ENCODE assay signal across 1 cellular context in the genomic region with DNA sequence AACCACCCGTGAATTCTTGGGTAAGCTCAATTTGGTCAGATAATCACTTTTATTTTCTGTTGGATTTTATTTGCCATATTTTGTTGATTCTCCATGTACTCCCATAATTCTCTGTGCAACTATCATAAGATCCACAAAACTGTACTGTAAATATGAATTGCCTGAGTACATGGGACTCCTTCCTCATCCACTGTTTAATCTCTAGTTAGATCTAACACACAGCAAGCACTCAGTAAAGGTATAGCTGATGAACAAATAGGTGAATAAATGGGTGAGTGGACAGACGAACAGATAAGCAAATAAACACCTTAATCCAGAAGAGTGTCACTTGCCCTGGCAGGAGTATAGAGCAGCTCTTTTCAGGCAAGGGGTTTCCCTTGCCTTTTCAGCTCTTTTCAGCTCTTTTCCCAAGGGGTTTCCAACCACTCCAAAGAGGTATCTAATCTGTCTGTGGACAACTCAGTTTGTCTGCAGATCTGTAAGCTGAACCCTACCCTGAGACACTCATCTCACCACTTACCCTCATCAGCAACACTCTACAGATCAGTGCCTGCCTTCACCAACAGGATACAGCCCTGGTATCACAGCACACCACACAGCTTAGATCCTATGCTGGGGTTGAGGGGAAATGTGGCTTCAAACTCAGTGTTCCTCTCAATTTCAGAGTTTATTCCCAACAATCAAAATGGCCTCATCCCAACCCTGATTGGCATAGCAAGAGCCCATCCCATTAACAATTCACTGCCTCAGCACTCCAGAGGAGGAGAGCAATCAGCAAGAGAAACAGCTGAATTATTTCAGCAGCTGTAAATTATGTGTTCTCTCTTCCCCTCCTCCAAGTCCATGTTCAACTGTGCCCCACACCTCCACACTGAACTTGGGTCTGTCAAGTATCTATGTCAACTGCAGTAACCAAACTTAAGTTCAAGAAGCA.
TF ChIP-seq lines count a peak whose summit lies in the region.

No MANE protein-coding gene starts in this region.

TF ChIP-seq in HepG2, 621 proteins besides CTCF, POLR2A, EP300 and RAD21 (continued from another document):
- TF ChIP-seq, protein P1, sequence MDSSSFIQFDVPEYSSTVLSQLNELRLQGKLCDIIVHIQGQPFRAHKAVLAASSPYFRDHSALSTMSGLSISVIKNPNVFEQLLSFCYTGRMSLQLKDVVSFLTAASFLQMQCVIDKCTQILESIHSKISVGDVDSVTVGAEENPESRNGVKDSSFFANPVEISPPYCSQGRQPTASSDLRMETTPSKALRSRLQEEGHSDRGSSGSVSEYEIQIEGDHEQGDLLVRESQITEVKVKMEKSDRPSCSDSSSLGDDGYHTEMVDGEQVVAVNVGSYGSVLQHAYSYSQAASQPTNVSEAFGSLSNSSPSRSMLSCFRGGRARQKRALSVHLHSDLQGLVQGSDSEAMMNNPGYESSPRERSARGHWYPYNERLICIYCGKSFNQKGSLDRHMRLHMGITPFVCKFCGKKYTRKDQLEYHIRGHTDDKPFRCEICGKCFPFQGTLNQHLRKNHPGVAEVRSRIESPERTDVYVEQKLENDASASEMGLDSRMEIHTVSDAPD (CRISPR knock-in tag; IDR thresholded peaks at IDR 0.05) = no peak
- TF ChIP-seq HNF4A (CRISPR knock-in tag; IDR thresholded peaks at IDR 0.05) = no peak
- TF ChIP-seq THYN1 (CRISPR knock-in tag; IDR thresholded peaks at IDR 0.05; ENCODE audit: borderline replicate concordance, low read depth) = no peak
- no peak for TF ChIP-seq ZFP1 (CRISPR knock-in tag; IDR thresholded peaks at IDR 0.05)
- TF ChIP-seq, protein P2, sequence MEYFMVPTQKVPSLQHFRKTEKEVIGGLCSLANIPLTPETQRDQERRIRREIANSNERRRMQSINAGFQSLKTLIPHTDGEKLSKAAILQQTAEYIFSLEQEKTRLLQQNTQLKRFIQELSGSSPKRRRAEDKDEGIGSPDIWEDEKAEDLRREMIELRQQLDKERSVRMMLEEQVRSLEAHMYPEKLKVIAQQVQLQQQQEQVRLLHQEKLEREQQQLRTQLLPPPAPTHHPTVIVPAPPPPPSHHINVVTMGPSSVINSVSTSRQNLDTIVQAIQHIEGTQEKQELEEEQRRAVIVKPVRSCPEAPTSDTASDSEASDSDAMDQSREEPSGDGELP (IDR thresholded peaks at IDR 0.05; ENCODE audit: borderline replicate concordance, low read depth) = no peak
- TF ChIP-seq ZNF704 (CRISPR knock-in tag; IDR thresholded peaks at IDR 0.05; ENCODE audit: borderline replicate concordance) = no peak
